23 cellular contexts compared by ENCODE assay signal in the genomic region with DNA sequence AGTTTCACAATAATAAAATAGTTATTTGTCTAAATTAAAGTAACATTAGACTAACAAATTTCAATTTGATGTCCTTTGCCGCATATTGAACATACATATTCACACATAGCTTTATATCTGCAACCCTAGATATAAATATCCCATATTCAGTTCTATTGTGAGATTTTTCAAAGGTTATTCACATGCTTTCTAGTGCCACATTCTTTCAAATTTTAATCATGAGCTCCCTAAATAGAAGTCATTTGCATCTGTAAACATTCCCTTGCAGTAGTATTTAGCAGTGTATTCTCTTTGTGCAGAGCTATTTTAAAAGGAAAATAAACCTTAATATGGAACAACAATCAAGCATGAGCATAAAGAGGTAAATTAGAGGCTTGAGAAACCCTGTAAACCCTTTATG.
"Had no signal": no experiment of that assay in that cellular context is flagged by ENCODE, and none has a peak within 500 bp of the region (broad histone marks: within the 10 kb centered on the region; RNA-seq: fewer than 3 reads in every experiment).

No MANE protein-coding gene starts in this region.

- H3K9me3 ChIP-seq: body of pancreas, colonic mucosa, esophagus muscularis mucosa, prostate gland, right atrium auricular region, suprapubic skin, transverse colon had no signal

- H3K36me3 ChIP-seq: colonic mucosa, esophagus muscularis mucosa, prostate gland, right atrium auricular region, suprapubic skin, transverse colon had no signal

- DNase-seq: activated CD4-positive, alpha-beta T cell treated with anti-CD3 and anti-CD28 coated beads, Interleukin-2, amount 50 U/mL, for 4 hours; activated CD8-positive, alpha-beta memory T cell treated with anti-CD3 and anti-CD28 coated beads, Interleukin-2, amount 10 ng/mL, durations not matched to agents 7 days and 5 days; activated naive CD4-positive, alpha-beta T cell; activated naive CD8-positive, alpha-beta T cell treated with anti-CD3 and anti-CD28 coated beads for 36 hours; body of pancreas; central memory CD4-positive, alpha-beta T cell; colonic mucosa; islet precursor cell; left colon; midbrain; small intestine; stimulated activated CD4-positive, alpha-beta T cell treated with anti-CD3 and anti-CD28 coated beads, Interleukin-15, amount 100 ng/mL, for 24 hours; stimulated activated CD4-positive, alpha-beta T cell treated with anti-CD3 and anti-CD28 coated beads, Interleukin-4, amount 100 ng/mL, for 1 hour; stimulated activated naive CD8-positive, alpha-beta T cell treated with anti-CD3 and anti-CD28 coated beads, Interleukin-15, amount 100 ng/mL, for 72 hours; SW 1271; T-helper 2 cell; transverse colon had no signal

- H3K27ac ChIP-seq: body of pancreas, colonic mucosa, esophagus muscularis mucosa, hepatocyte, prostate gland, right atrium auricular region, transverse colon had no signal

- H3K27me3 ChIP-seq: body of pancreas, colonic mucosa, esophagus muscularis mucosa, hepatocyte, right atrium auricular region, suprapubic skin, transverse colon had no signal

- H3K4me1 ChIP-seq: body of pancreas, colonic mucosa, esophagus muscularis mucosa, prostate gland had no signal

- H3K4me3 ChIP-seq: colonic mucosa, esophagus muscularis mucosa, hepatocyte, lung, prostate gland, right atrium auricular region, suprapubic skin, transverse colon had no signal
